Comparison of ENCODE assay signal across 16 cellular contexts in genomic region chr5:134249469-134250379, GRCh38. TPM values are rescaled to one million over a fixed set of nuclear protein-coding genes. Genes with fewer than 3 reads are reported as not detected.
DNase-seq lines count a peak whose midpoint lies in the region; ATAC-seq and TF ChIP-seq lines count a peak whose summit lies in the region.
"Had no signal": no experiment of that assay in that cellular context is flagged by ENCODE, and none has a peak within 500 bp of the region (broad histone marks: within the 10 kb centered on the region; RNA-seq: fewer than 3 reads in every experiment).

No MANE protein-coding gene starts in this region.

- POLR2A ChIA-PET in Panc1 (lab: Charles Lee), result no interaction called here
- POLR2A ChIA-PET in naive thymus-derived CD4-positive, alpha-beta T cell (lab: Charles Lee), result interaction anchor here (0.5 kb wide), 1 partner anchor 27 kb away, joined by 4 read pairs; no protein-coding TSS in a partner anchor
- POLR2A ChIA-PET in CD8-positive, alpha-beta T cell (lab: Charles Lee), result no interaction called here

- peak overlapping the region; percentile 68; the same call in 1 of the 2 replicates for H3K27ac ChIP-seq in Panc1 (ENCODE audit: low read length)
- H3K27ac ChIP-seq in naive thymus-derived CD4-positive, alpha-beta T cell (ENCODE audit: low read depth, low read length), result no peak overlapping the region
- H3K27ac ChIP-seq in CD8-positive, alpha-beta T cell (ENCODE audit: low read depth, low read length), result no peak overlapping the region
- H3K27ac ChIP-seq: BLaER1, thyroid gland had no signal

- no peaks in the 10 kb centered on the region for H3K9me3 ChIP-seq in Panc1 (ENCODE audit: control insufficient read depth, insufficient read depth, low read depth, low read length)
- H3K9me3 ChIP-seq in naive thymus-derived CD4-positive, alpha-beta T cell (ENCODE audit: control insufficient read depth in 2 of 3, low read length in 3 of 3), result no peaks in the 10 kb centered on the region
- no peaks in the 10 kb centered on the region for H3K9me3 ChIP-seq in CD8-positive, alpha-beta T cell (ENCODE audit: low read length)
- H3K9me3 ChIP-seq: BLaER1, MG63, SK-N-SH, thyroid gland had no signal

- TF ChIP-seq CTCF in Panc1 (IDR thresholded peaks at IDR 0.05) (no peak), GM10266 (IDR thresholded peaks at IDR 0.05; ENCODE audit: control insufficient read depth, insufficient read depth, low read depth, missing control alignments) (no peak)
- TF ChIP-seq CTCF in CD8-positive, alpha-beta T cell (IDR thresholded peaks at IDR 0.05), result no peak

- H3K4me1 Mint-ChIP-seq in naive thymus-derived CD4-positive, alpha-beta T cell, result peaks cover 0 to 7% (median 0%) of the 10 kb centered on the region in 7 donors
- H3K4me1 Mint-ChIP-seq in CD8-positive, alpha-beta T cell (ENCODE audit: low read depth), result no peaks in the 10 kb centered on the region
- no peaks in the 10 kb centered on the region for H3K4me1 Mint-ChIP-seq in activated naive CD4-positive, alpha-beta T cell treated with anti-CD3 and anti-CD28 coated beads, Interleukin-2, amount 10 ng/mL, durations not matched to agents 7 days and 5 days

- DNase-seq in Daoy (ENCODE audit: low read depth) (peak; percentile 19), Panc1 (ENCODE audit: low read depth, low spot score) (no peak), fibroblast of peridontal ligament (ENCODE audit: extremely low read depth) (peak; percentile 39), GM10266 (ENCODE audit: extremely low spot score) (no peak)
- no peak for DNase-seq in naive thymus-derived CD4-positive, alpha-beta T cell
- DNase-seq in CD8-positive, alpha-beta T cell, result no peak
- DNase-seq in activated naive CD4-positive, alpha-beta T cell treated with anti-CD3 and anti-CD28 coated beads, Interleukin-2, amount 10 ng/mL, durations not matched to agents 7 days and 5 days, result no peak
- DNase-seq: activated CD4-positive, alpha-beta memory T cell treated with anti-CD3 and anti-CD28 coated beads for 36 hours; activated naive CD4-positive, alpha-beta T cell; glutamatergic neuron; MG63; NCI-H446 treated with DMSO at 0.1 percent for 48 hours; SK-N-SH; thyroid gland had no signal

- no peak overlapping the region for H3K27ac Mint-ChIP-seq in naive thymus-derived CD4-positive, alpha-beta T cell
- no peak overlapping the region for H3K27ac Mint-ChIP-seq in CD8-positive, alpha-beta T cell
- H3K27ac Mint-ChIP-seq in activated naive CD4-positive, alpha-beta T cell treated with anti-CD3 and anti-CD28 coated beads, Interleukin-2, amount 10 ng/mL, durations not matched to agents 7 days and 5 days, result no peak overlapping the region
- H3K27ac Mint-ChIP-seq: activated CD4-positive, alpha-beta memory T cell treated with anti-CD3 and anti-CD28 coated beads for 36 hours had no signal

- no peak overlapping the region for H3K4me3 ChIP-seq in Panc1 (ENCODE audit: low read depth in 2 of 2, low read length in 2 of 2)
- H3K4me3 ChIP-seq in naive thymus-derived CD4-positive, alpha-beta T cell (ENCODE audit: low read length), result no peak overlapping the region
- H3K4me3 ChIP-seq in CD8-positive, alpha-beta T cell (ENCODE audit: low read depth, low read length), result no peak overlapping the region
- H3K4me3 ChIP-seq: BLaER1, MG63, thyroid gland had no signal

- H3K27me3 ChIP-seq in Panc1 (ENCODE audit: control insufficient read depth, insufficient read depth, low read length), result no peaks in the 10 kb centered on the region
- no peaks in the 10 kb centered on the region for H3K27me3 ChIP-seq in naive thymus-derived CD4-positive, alpha-beta T cell (ENCODE audit: control insufficient read depth in 2 of 2, insufficient read depth in 2 of 2, low read length in 2 of 2)
- no peaks in the 10 kb centered on the region for H3K27me3 ChIP-seq in CD8-positive, alpha-beta T cell (ENCODE audit: insufficient read depth, low read length)
- H3K27me3 ChIP-seq: BLaER1, MG63, thyroid gland had no signal

- peaks cover 0 to 13% (median 4%) of the 10 kb centered on the region in 5 donors for H3K27me3 Mint-ChIP-seq in naive thymus-derived CD4-positive, alpha-beta T cell
- peaks cover 5% of the 10 kb centered on the region for H3K27me3 Mint-ChIP-seq in CD8-positive, alpha-beta T cell (ENCODE audit: low read depth)
- H3K27me3 Mint-ChIP-seq in activated naive CD4-positive, alpha-beta T cell treated with anti-CD3 and anti-CD28 coated beads, Interleukin-2, amount 10 ng/mL, durations not matched to agents 7 days and 5 days, result peaks cover 8% of the 10 kb centered on the region

- ATAC-seq in Panc1, result no peak
- ATAC-seq in naive thymus-derived CD4-positive, alpha-beta T cell, result peak; percentile 86
- ATAC-seq in CD8-positive, alpha-beta T cell, result no peak
- no peak for ATAC-seq in HG03354 (IDR thresholded peaks at IDR 0.05; ENCODE audit: poor library complexity, severe bottlenecking, unreplicated experiment)

- BruUV-seq in Panc1 (replicated peaks; lab: Mats Ljungman, UMichigan), result no TSS peak

- CTCF ChIA-PET in Panc1 (lab: Charles Lee), result no interaction called here
- CTCF ChIA-PET in naive thymus-derived CD4-positive, alpha-beta T cell (lab: Charles Lee), result interaction anchor here (0.6 kb wide), 1 partner anchor 496 kb away, joined by 4 read pairs; no protein-coding TSS in a partner anchor
- CTCF ChIA-PET in CD8-positive, alpha-beta T cell (lab: Charles Lee), result no interaction called here
- CTCF ChIA-PET in activated naive CD4-positive, alpha-beta T cell treated with anti-CD3 and anti-CD28 coated beads, Interleukin-2, amount 10 ng/mL, durations not matched to agents 7 days and 5 days (lab: Charles Lee), result interaction anchor here (0.5 kb wide), 1 partner anchor 409 kb away, joined by 3 read pairs; no protein-coding TSS in a partner anchor

- no peaks in the 10 kb centered on the region for H3K36me3 Mint-ChIP-seq in naive thymus-derived CD4-positive, alpha-beta T cell
- H3K36me3 Mint-ChIP-seq in CD8-positive, alpha-beta T cell, result no peaks in the 10 kb centered on the region
- H3K36me3 Mint-ChIP-seq in activated naive CD4-positive, alpha-beta T cell treated with anti-CD3 and anti-CD28 coated beads, Interleukin-2, amount 10 ng/mL, durations not matched to agents 7 days and 5 days, result no peaks in the 10 kb centered on the region
- H3K36me3 Mint-ChIP-seq: activated CD4-positive, alpha-beta memory T cell treated with anti-CD3 and anti-CD28 coated beads for 36 hours had no signal

- H3K9me3 Mint-ChIP-seq in naive thymus-derived CD4-positive, alpha-beta T cell, result no peaks in the 10 kb centered on the region
- H3K9me3 Mint-ChIP-seq in CD8-positive, alpha-beta T cell, result no peaks in the 10 kb centered on the region
- no peaks in the 10 kb centered on the region for H3K9me3 Mint-ChIP-seq in activated naive CD4-positive, alpha-beta T cell treated with anti-CD3 and anti-CD28 coated beads, Interleukin-2, amount 10 ng/mL, durations not matched to agents 7 days and 5 days
- H3K9me3 Mint-ChIP-seq: activated CD4-positive, alpha-beta memory T cell treated with anti-CD3 and anti-CD28 coated beads for 36 hours had no signal

- H3K4me3 Mint-ChIP-seq in naive thymus-derived CD4-positive, alpha-beta T cell, result no peak overlapping the region
- H3K4me3 Mint-ChIP-seq in CD8-positive, alpha-beta T cell, result no peak overlapping the region
- H3K4me3 Mint-ChIP-seq in activated naive CD4-positive, alpha-beta T cell treated with anti-CD3 and anti-CD28 coated beads, Interleukin-2, amount 10 ng/mL, durations not matched to agents 7 days and 5 days, result no peak overlapping the region
- H3K4me3 Mint-ChIP-seq: activated CD4-positive, alpha-beta memory T cell treated with anti-CD3 and anti-CD28 coated beads for 36 hours had no signal

- intact Hi-C loops in Panc1 (cut with micrococcal nuclease; ENCODE audit: unreplicated experiment), result no loop called here
- intact Hi-C loops in naive thymus-derived CD4-positive, alpha-beta T cell (cut with micrococcal nuclease), result no loop called here
- intact Hi-C loops in CD8-positive, alpha-beta T cell (cut with DNase I, micrococcal nuclease), result no loop called here

- no peaks in the 10 kb centered on the region for H3K36me3 ChIP-seq in Panc1 (ENCODE audit: control insufficient read depth, insufficient read depth, low read length)
- no peaks in the 10 kb centered on the region for H3K36me3 ChIP-seq in naive thymus-derived CD4-positive, alpha-beta T cell (ENCODE audit: control insufficient read depth in 2 of 3, insufficient read depth in 3 of 3, low read length in 3 of 3)
- H3K36me3 ChIP-seq in CD8-positive, alpha-beta T cell (ENCODE audit: insufficient read depth, low read length), result no peaks in the 10 kb centered on the region
- H3K36me3 ChIP-seq: BLaER1, MG63, thyroid gland had no signal

- H3K4me1 ChIP-seq in Panc1 (ENCODE audit: control insufficient read depth, insufficient read depth, low read length), result peaks cover 35% of the 10 kb centered on the region
- H3K4me1 ChIP-seq in naive thymus-derived CD4-positive, alpha-beta T cell (ENCODE audit: control insufficient read depth in 2 of 2, insufficient read depth in 2 of 2, low read length in 2 of 2), result no peaks in the 10 kb centered on the region
- no peaks in the 10 kb centered on the region for H3K4me1 ChIP-seq in CD8-positive, alpha-beta T cell (ENCODE audit: insufficient read depth, low read length)
- H3K4me1 ChIP-seq: BLaER1 had no signal

- in situ Hi-C loops in Panc1 (cut with HindIII; ENCODE audit: low pct_unique_long_range_greater_than_20kb, low sequenced_read_pairs), result no loop called here

RNA-seq across cellular contexts. Expression of gene PPP2CA, which starts 23.9 kb away (rescaled TPM):
- total RNA-seq in Daoy (2014; rRNA removed; shearing (Covaris generic)), result 416 and 424 TPM in 2 replicates
- 184 TPM for total RNA-seq in Panc1 (2021; ENCODE audit: unreplicated experiment)
- 179 TPM for polyA plus RNA-seq in Panc1 (2012; ENCODE audit: insufficient read length)
- total RNA-seq in naive thymus-derived CD4-positive, alpha-beta T cell, result 100 to 1,000 TPM in 3 of 5 experiments, 10 to 100 TPM in 2; 89.5 to 168 (median 132) TPM
- polyA plus RNA-seq in naive thymus-derived CD4-positive, alpha-beta T cell, result 100 to 1,000 TPM; 145 to 168 TPM
- total RNA-seq in CD8-positive, alpha-beta T cell, result 100 to 1,000 TPM; 233 to 260 TPM

Comparison
In these comparisons a context has a peak if more than half of its experiments do, and no peak if none do; other contexts are left out.
1. DNase-seq: peak in Daoy (single experiment) and fibroblast of peridontal ligament (single experiment); none in Panc1 (single experiment), naive thymus-derived CD4-positive, alpha-beta T cell (0 of 9), CD8-positive, alpha-beta T cell (0 of 7), activated naive CD4-positive, alpha-beta T cell treated with anti-CD3 and anti-CD28 coated beads, Interleukin-2, amount 10 ng/mL, durations not matched to agents 7 days and 5 days (single experiment) and GM10266 (single experiment).
2. CTCF ChIA-PET loops: an anchor here in naive thymus-derived CD4-positive, alpha-beta T cell (0.6 kb wide) and activated naive CD4-positive, alpha-beta T cell treated with anti-CD3 and anti-CD28 coated beads, Interleukin-2, amount 10 ng/mL, durations not matched to agents 7 days and 5 days (0.5 kb wide); none called in Panc1 and CD8-positive, alpha-beta T cell.